In the genomic region with DNA sequence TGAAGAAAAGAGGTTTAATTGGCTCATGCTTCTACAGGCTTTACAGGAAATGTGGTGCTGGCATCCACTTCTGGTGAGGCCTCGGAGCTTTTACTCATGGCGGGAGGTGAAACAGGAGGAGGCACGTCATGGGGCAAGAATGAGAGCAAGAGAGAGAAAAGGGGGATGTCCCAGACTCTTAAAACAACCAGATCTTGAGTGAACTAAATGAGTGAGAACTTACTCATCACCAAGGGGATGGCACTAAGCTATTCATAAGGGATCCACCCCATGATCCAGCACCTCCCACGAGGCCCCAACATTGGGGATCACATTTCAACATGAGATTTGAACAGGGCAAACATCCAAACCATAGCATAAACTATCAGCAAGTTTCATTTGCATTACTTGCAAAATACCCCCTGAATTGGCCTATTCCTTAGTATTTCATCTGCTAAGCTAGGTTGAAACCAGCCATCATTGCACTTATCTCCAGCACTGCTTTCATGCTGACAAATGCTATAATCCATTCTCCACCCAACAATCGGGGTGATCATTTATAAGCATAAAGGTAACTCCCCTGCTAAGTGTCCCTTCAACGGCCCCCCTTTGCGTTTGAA, we compare ENCODE assay signal across 13 cellular contexts.
DNase-seq lines count a peak whose midpoint lies in the region; ATAC-seq, FAIRE-seq and TF ChIP-seq lines count a peak whose summit lies in the region.
"Had no signal": no experiment of that assay in that cellular context is flagged by ENCODE, and none has a peak within 500 bp of the region (broad histone marks: within the 10 kb centered on the region; RNA-seq: fewer than 3 reads in every experiment).

No MANE protein-coding gene starts in this region.

- in situ Hi-C loops in mammary epithelial cell (cut with MboI; ENCODE audit: low sequenced_read_pairs in 2 of 2) = no loop called here

- no peak for TF ChIP-seq CTCF in mammary epithelial cell (conservative IDR thresholded peaks at IDR 0.05 in 1 of 2, IDR thresholded peaks at IDR 0.05 in 1 of 2; ENCODE audit: extremely low read depth in 1 of 2, insufficient read depth in 1 of 2, low read depth in 1 of 2, low read length in 2 of 2)

- BruUV-seq in mammary epithelial cell (replicated peaks; lab: Mats Ljungman, UMichigan) = no TSS peak

- H3K9ac ChIP-seq in mammary epithelial cell (ENCODE audit: insufficient read depth, low read length) = no peak overlapping the region
- peak overlapping the region; percentile 9 for H3K9ac ChIP-seq in skeletal muscle satellite cell (ENCODE audit: low read depth, low read length)

- peak overlapping the region; percentile 31 for H3K4me2 ChIP-seq in mammary epithelial cell (ENCODE audit: insufficient read depth, low read depth, low read length)
- H3K4me2 ChIP-seq in skeletal muscle satellite cell (ENCODE audit: low read length) = peak overlapping the region; percentile 53

- peak; percentile 73 for DNase-seq in GM04503 (ENCODE audit: low read depth)
- peak; percentile 79 for DNase-seq in HS-27A (ENCODE audit: low read depth)
- peak; percentile 95 for DNase-seq in mammary epithelial cell
- DNase-seq in frontal cortex (ENCODE audit: low spot score in 2 of 2) = no peak
- no peak for DNase-seq in activated CD4-positive, alpha-beta T cell treated with anti-CD3 and anti-CD28 coated beads, Interleukin-2, amount 50 U/mL, for 1 hour
- DNase-seq: activated B cell treated with CpG ODN at 0.5 μM for 24 hours, amygdala, NCI-H1048 had no signal

- H3K4me1 ChIP-seq in mammary epithelial cell (ENCODE audit: insufficient read depth, low read length) (peaks cover 9% of the 10 kb centered on the region), skeletal muscle satellite cell (ENCODE audit: control insufficient read depth, insufficient read depth, low read length) (peaks cover 26% of the 10 kb centered on the region)

- H4K20me1 ChIP-seq in mammary epithelial cell (ENCODE audit: insufficient read depth, low read length) = no peaks in the 10 kb centered on the region

- ATAC-seq in GM19023 (IDR thresholded peaks at IDR 0.05; ENCODE audit: unreplicated experiment) = no peak
- ATAC-seq: esophagus mucosa had no signal

- H3K27me3 ChIP-seq in mammary epithelial cell (ENCODE audit: insufficient read depth, low read length) (no peaks in the 10 kb centered on the region), skeletal muscle satellite cell (ENCODE audit: control insufficient read depth, insufficient read depth, low read length) (no peaks in the 10 kb centered on the region)

- no peaks in the 10 kb centered on the region for H3K36me3 ChIP-seq in mammary epithelial cell (ENCODE audit: insufficient read depth, low read length)
- no peaks in the 10 kb centered on the region for H3K36me3 ChIP-seq in skeletal muscle satellite cell (ENCODE audit: insufficient read depth, low read length)

- H3K9me3 ChIP-seq in mammary epithelial cell (replicated peaks; ENCODE audit: insufficient read depth, low read length) = no peaks in the 10 kb centered on the region
- H3K9me3 ChIP-seq in skeletal muscle satellite cell (replicated peaks; ENCODE audit: low read length) = no peaks in the 10 kb centered on the region

- no peaks in the 10 kb centered on the region for H3K79me2 ChIP-seq in mammary epithelial cell (ENCODE audit: insufficient read depth, low read length)

- 46% methylated on average over 7 of the region's 7 CpGs for WGBS in mammary epithelial cell (ENCODE audit: low coverage, missing lambda C conversion rate)

- H2AFZ ChIP-seq in mammary epithelial cell (ENCODE audit: low read depth, low read length) = peak overlapping the region; percentile 73

- CTCF ChIA-PET in mammary epithelial cell (lab: Charles Lee; ENCODE audit: low non-redundant PET) = no interaction called here

- H3K4me3 ChIP-seq in mammary epithelial cell (replicated peaks in 1 of 3; ENCODE audit: insufficient read depth in 1 of 3, low read depth in 2 of 3, low read length in 3 of 3) (no peak overlapping the region), skeletal muscle satellite cell (ENCODE audit: low read length) (peak overlapping the region; percentile 12)
- H3K4me3 ChIP-seq: lung, skin epidermis had no signal

- H3K27ac ChIP-seq in mammary epithelial cell (ENCODE audit: insufficient read depth, low read depth, low read length) = peak overlapping the region; percentile 4
- H3K27ac ChIP-seq: skin epidermis had no signal

- dilution Hi-C loops in mammary epithelial cell (cut with HindIII; ENCODE audit: low sequenced_read_pairs) = no loop called here

- intact Hi-C loops in mammary epithelial cell (cut with micrococcal nuclease) = no loop called here

- no peak for FAIRE-seq in frontal cortex (lab: Jason Lieb, UNC)

Comparison
In these comparisons a context has a peak if more than half of its experiments do, and no peak if none do; other contexts are left out.
1. DNase-seq: peak in GM04503 (single experiment), HS-27A (single experiment) and mammary epithelial cell (single experiment); none in frontal cortex (0 of 2) and activated CD4-positive, alpha-beta T cell treated with anti-CD3 and anti-CD28 coated beads, Interleukin-2, amount 50 U/mL, for 1 hour (single experiment).